Comparison of ENCODE assay signal across 1 cellular context in genomic region chr19:33412617-33413425, GRCh38.
A peak's percentile ranks its signal among the peaks of the same experiment; 100 is the strongest.
TF ChIP-seq lines count a peak whose summit lies in the region.

No MANE protein-coding gene starts in this region.

TF ChIP-seq in HepG2, 621 proteins besides CTCF, POLR2A, EP300 and RAD21 (continued from another document):
- TF ChIP-seq MNT (IDR thresholded peaks at IDR 0.05) = peak; percentile 23; the same call in 1 of the 2 replicates
- TF ChIP-seq ZNF768 (CRISPR knock-in tag; IDR thresholded peaks at IDR 0.05) = 0 out of 2 replicates have a peak, but pooled peaks have one; percentile 5
- TF ChIP-seq CHD4 (IDR thresholded peaks at IDR 0.05; ENCODE audit: borderline replicate concordance, low read length) = no peak
- TF ChIP-seq ZBTB25 (CRISPR knock-in tag; IDR thresholded peaks at IDR 0.05) = no peak
